8 cellular contexts compared by ENCODE assay signal in the genomic region with DNA sequence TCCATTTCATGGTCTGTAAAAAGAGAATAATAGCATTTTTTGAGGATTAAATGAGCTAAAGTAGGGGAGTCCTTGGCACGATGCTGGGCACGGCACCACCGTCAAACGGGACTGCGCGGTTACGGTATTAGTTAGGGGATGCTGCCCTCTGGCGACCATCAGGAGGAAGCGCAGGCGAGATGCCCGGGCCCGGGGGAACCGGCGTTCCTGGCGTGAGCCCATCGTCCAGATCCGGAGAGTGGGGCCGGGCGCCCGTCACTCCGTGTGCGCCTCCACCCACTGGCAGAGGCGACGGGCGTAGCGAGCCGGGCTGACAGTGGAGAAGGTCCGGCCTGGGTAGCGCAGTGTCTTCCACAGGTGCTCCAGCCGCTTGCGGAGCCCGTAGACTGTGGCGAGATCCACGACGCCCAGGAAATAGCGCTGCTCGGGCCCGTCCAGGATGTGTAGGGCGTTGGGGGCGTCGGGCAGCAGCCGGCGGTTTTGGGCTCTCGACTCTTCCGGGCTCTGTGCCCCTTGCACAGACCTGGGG. TPM values are rescaled to one million over a fixed set of nuclear protein-coding genes. Genes with fewer than 3 reads are reported as not detected.
DNase-seq lines count a peak whose midpoint lies in the region; ATAC-seq and TF ChIP-seq lines count a peak whose summit lies in the region.

No MANE protein-coding gene starts in this region.

- no peaks in the 10 kb centered on the region for H3K9me3 ChIP-seq in Loucy (ENCODE audit: insufficient read depth, low read depth, low read length)
- H3K9me3 ChIP-seq in liver (ENCODE audit: control insufficient read depth in 4 of 4, low read length in 3 of 4), result no peaks in the 10 kb centered on the region

- 10% methylated on average over 45 of the region's 45 CpGs for WGBS in liver

- H3F3A ChIP-seq in Loucy (ENCODE audit: low read depth), result no peaks in the 10 kb centered on the region

- peaks cover 16% of the 10 kb centered on the region for H3K4me1 ChIP-seq in Loucy (ENCODE audit: insufficient read depth, low read length, poor library complexity, severe bottlenecking)
- peaks cover under 1 to 15% (median 9%) of the 10 kb centered on the region in 4 donors for H3K4me1 ChIP-seq in liver (ENCODE audit: control insufficient read depth in 4 of 4, insufficient read depth in 4 of 4, low read length in 3 of 4)

- H3K4me3 ChIP-seq in Loucy (ENCODE audit: low read length, poor library complexity, severe bottlenecking) (no peak overlapping the region), liver (ENCODE audit: low read depth in 1 of 3, low read length in 3 of 3) (peak overlapping the region in 1 of 3 donors; percentile 17)

- no peak overlapping the region for H3K27ac ChIP-seq in liver (ENCODE audit: low read depth in 1 of 2, low read length in 2 of 2)

- H3K4me2 ChIP-seq in Loucy (ENCODE audit: low read depth, low read length, poor library complexity, severe bottlenecking), result peak overlapping the region; percentile 5

- ATAC-seq in HG03378 (IDR thresholded peaks at IDR 0.05; ENCODE audit: unreplicated experiment), result no peak
- ATAC-seq in HG03565 (IDR thresholded peaks at IDR 0.05; ENCODE audit: unreplicated experiment), result no peak

- TF ChIP-seq RAD21 in liver (IDR thresholded peaks at IDR 0.05), result peak; percentile 92 to 97

- H3K9ac ChIP-seq in Loucy (ENCODE audit: low read depth, low read length, poor library complexity, severe bottlenecking), result no peak overlapping the region
- H3K9ac ChIP-seq in liver (ENCODE audit: low read depth in 1 of 2, low read length in 2 of 2), result no peak overlapping the region

- TF ChIP-seq CTCF in Loucy (conservative IDR thresholded peaks at IDR 0.05; ENCODE audit: low read length) (peak; percentile 83), liver (IDR thresholded peaks at IDR 0.05; ENCODE audit: low read depth, low read length, missing input control) (peak; percentile 95)

- H2AFZ ChIP-seq in Loucy (ENCODE audit: low read length), result no peak overlapping the region

- no peaks in the 10 kb centered on the region for H4K20me1 ChIP-seq in Loucy (ENCODE audit: insufficient read depth, low read length, poor library complexity, severe bottlenecking)

- no peaks in the 10 kb centered on the region for H3K27me3 ChIP-seq in Loucy (ENCODE audit: insufficient read depth, low read length, poor library complexity, severe bottlenecking)
- peaks cover 0 to 2% (median 0%) of the 10 kb centered on the region in 4 donors for H3K27me3 ChIP-seq in liver (ENCODE audit: control insufficient read depth in 4 of 4, insufficient read depth in 4 of 4, low read length in 3 of 4)

- H3K9me2 ChIP-seq in Loucy (replicated peaks; ENCODE audit: low read depth, low read length), result no peaks in the 10 kb centered on the region

- H3K36me3 ChIP-seq in Loucy (ENCODE audit: insufficient read depth, low read length) (no peaks in the 10 kb centered on the region), liver (ENCODE audit: control insufficient read depth in 4 of 4, insufficient read depth in 3 of 4, low read depth in 1 of 4, low read length in 3 of 4) (no peaks in the 10 kb centered on the region)

- no peaks in the 10 kb centered on the region for H3K79me2 ChIP-seq in Loucy (ENCODE audit: insufficient read depth, low read length)

- peak; percentile 88 for DNase-seq in GM03348 (ENCODE audit: low spot score)
- peak; percentile 68 for DNase-seq in activated CD4-positive, CD25-positive, alpha-beta regulatory T cell treated with anti-CD3 and anti-CD28 coated beads, Interleukin-2, amount 50 U/mL, for 16 hours (ENCODE audit: low read depth, low spot score)
- DNase-seq in central memory CD4-positive, alpha-beta T cell, result peak; percentile 67
- peak; percentile 65 for DNase-seq in stimulated activated CD8-positive, alpha-beta memory T cell treated with anti-CD3 and anti-CD28 coated beads, Interleukin-15, amount 100 ng/mL, for 1 hour (ENCODE audit: low read depth)

TF ChIP-seq in liver, 16 proteins besides CTCF, POLR2A, EP300 and RAD21:
- TF ChIP-seq ZBTB33 (IDR thresholded peaks at IDR 0.05) (no peak), EGR1 (IDR thresholded peaks at IDR 0.05; ENCODE audit: low read depth in 2 of 2) (no peak), GABPA (IDR thresholded peaks at IDR 0.05 in 1 of 2, conservative IDR thresholded peaks at IDR 0.05 in 1 of 2) (no peak), REST (IDR thresholded peaks at IDR 0.05) (no peak), NR2F2 (IDR thresholded peaks at IDR 0.05) (no peak), HNF4A (conservative IDR thresholded peaks at IDR 0.05) (no peak), FOXA1 (IDR thresholded peaks at IDR 0.05) (no peak), RXRA (IDR thresholded peaks at IDR 0.05) (no peak), SP1 (IDR thresholded peaks at IDR 0.05) (no peak), JUND (IDR thresholded peaks at IDR 0.05) (no peak), TAF1 (conservative IDR thresholded peaks at IDR 0.05) (no peak)
- TF ChIP-seq, protein P1, sequence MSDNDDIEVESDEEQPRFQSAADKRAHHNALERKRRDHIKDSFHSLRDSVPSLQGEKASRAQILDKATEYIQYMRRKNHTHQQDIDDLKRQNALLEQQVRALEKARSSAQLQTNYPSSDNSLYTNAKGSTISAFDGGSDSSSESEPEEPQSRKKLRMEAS (IDR thresholded peaks at IDR 0.05), result no peak
- TF ChIP-seq, protein P2, sequence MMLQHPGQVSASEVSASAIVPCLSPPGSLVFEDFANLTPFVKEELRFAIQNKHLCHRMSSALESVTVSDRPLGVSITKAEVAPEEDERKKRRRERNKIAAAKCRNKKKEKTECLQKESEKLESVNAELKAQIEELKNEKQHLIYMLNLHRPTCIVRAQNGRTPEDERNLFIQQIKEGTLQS (IDR thresholded peaks at IDR 0.05), result no peak

RNA-seq across cellular contexts. Expression of gene ST6GALNAC4, which starts 4.8 kb away (rescaled TPM):
- total RNA-seq in liver, result 10 to 100 TPM in 1 of 2 donors, 1 to 10 TPM in 1; 4.5 to 83.7 TPM
- 10 to 100 TPM in 1 of 2 donors, 1 to 10 TPM in 1; 2.5 to 10.6 TPM for polyA plus RNA-seq in liver

RNA-seq across cellular contexts. Expression of gene PIP5KL1, which starts 8.9 kb away (rescaled TPM):
- 1 to 10 TPM in 1 of 2 donors, under 1 TPM in 1; 0.59 to 1.5 TPM for total RNA-seq in liver
- polyA plus RNA-seq in liver, result under 1 TPM; 0.06 to 0.40 TPM

RNA-seq across cellular contexts. Expression of gene DPM2, which starts 16.0 kb away (rescaled TPM):
- 10 to 100 TPM in 1 of 2 donors, 1 to 10 TPM in 1; 9.3 to 22.0 TPM for total RNA-seq in liver
- 10 to 100 TPM; 22.0 to 25.0 TPM for polyA plus RNA-seq in liver

RNA-seq across cellular contexts. Expression of gene ST6GALNAC6, which starts 22.3 kb away (rescaled TPM):
- 10 to 100 TPM; 26.9 to 37.7 TPM for total RNA-seq in liver
- 10 to 100 TPM; 22.5 to 40.4 TPM for polyA plus RNA-seq in liver

RNA-seq across cellular contexts. Expression of gene AK1, which starts 44.2 kb away (rescaled TPM):
- 10 to 100 TPM; 10.6 to 18.7 TPM for total RNA-seq in liver
- 10 to 100 TPM; 40.4 to 78.3 TPM for polyA plus RNA-seq in liver
